Comparison of ENCODE assay signal across 1 cellular context in the genomic region with DNA sequence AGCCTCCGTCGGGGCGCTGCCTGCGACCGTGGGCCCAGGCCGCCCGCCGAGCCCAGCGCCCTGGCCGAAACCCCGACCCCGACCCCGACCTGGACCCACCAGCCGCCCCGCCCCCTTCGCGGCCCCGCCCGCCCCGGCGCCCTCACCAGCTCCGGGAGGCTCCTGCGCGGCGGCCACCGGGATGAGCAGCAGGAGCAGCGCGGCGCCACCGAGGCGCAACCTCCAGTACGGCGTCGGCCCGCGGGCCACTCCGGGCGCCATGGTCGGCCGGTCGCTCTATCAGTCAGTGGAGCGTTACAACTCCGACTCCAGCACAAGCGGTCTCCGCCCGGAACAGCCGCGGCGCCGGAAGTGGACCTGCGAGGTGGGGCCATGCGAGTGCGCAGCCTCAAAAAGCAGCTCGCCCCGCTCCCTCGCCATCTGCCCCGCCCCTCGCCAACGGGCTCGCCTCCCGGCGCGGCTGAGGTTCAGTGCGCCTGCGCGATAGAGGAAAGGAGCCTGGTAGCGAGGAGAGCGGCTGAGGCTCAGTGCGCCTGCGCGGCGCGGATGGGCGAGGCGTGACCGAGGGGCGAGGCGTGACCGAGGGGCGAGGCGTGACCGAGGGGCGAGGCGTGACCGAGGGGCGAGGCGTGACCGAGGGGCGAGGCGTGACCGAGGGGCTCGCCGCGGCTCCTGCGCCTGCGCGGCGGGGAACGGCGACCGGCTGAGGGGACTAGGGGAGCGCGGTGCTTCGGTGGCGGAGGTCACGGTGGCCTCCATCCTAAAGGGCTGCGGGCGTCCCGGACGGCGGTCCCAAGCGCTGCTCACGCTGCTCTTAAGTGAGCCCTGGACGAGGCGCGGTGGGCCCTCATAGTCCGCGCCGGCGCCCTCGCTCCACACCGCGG.
TF ChIP-seq lines count a peak whose summit lies in the region.

A gene with protein sequence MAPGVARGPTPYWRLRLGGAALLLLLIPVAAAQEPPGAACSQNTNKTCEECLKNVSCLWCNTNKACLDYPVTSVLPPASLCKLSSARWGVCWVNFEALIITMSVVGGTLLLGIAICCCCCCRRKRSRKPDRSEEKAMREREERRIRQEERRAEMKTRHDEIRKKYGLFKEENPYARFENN (minus strand): TSS at position 335 of the 884 bp plus-strand sequence. CDS start 74 bp downstream, at position 261.

TF ChIP-seq in HepG2, 621 proteins besides CTCF, POLR2A, EP300 and RAD21 (continued from another document and continues in another):
- TF ChIP-seq, protein P1, sequence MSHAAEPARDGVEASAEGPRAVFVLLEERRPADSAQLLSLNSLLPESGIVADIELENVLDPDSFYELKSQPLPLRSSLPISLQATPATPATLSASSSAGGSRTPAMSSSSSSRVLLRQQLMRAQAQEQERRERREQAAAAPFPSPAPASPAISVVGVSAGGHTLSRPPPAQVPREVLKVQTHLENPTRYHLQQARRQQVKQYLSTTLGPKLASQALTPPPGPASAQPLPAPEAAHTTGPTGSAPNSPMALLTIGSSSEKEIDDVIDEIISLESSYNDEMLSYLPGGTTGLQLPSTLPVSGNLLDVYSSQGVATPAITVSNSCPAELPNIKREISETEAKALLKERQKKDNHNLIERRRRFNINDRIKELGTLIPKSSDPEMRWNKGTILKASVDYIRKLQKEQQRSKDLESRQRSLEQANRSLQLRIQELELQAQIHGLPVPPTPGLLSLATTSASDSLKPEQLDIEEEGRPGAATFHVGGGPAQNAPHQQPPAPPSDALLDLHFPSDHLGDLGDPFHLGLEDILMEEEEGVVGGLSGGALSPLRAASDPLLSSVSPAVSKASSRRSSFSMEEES (CRISPR knock-in tag; IDR thresholded peaks at IDR 0.05) = no peak
- TF ChIP-seq HOXA5 (CRISPR knock-in tag; IDR thresholded peaks at IDR 0.05) (0 out of 2 replicates have a peak, but pooled peaks have one; percentile 50), TP53 (CRISPR knock-in tag; conservative IDR thresholded peaks at IDR 0.05) (no peak), SAP130 (CRISPR knock-in tag; IDR thresholded peaks at IDR 0.05; ENCODE audit: low read depth) (peak; percentile 77), ZNF484 (CRISPR knock-in tag; IDR thresholded peaks at IDR 0.05; ENCODE audit: borderline replicate concordance, low read depth) (no peak), ZBTB21 (CRISPR knock-in tag; IDR thresholded peaks at IDR 0.05) (no peak), WIZ (CRISPR knock-in tag; IDR thresholded peaks at IDR 0.05) (no peak), ZNF234 (CRISPR knock-in tag; conservative IDR thresholded peaks at IDR 0.05) (0 out of 2 replicates have a peak, but pooled peaks have one; percentile 30), CENPX (CRISPR knock-in tag; IDR thresholded peaks at IDR 0.05) (no peak), TCF7L2 (IDR thresholded peaks at IDR 0.05; ENCODE audit: low read depth, low read length) (no peak), ZNF674 (CRISPR knock-in tag; IDR thresholded peaks at IDR 0.05; ENCODE audit: low read depth) (peak; percentile 87; the same call in 1 of the 2 replicates), ZNF253 (CRISPR knock-in tag; IDR thresholded peaks at IDR 0.05; ENCODE audit: borderline replicate concordance) (no peak), ZFP36 (IDR thresholded peaks at IDR 0.05; ENCODE audit: borderline replicate concordance, low read depth, low read length, partially characterized antibody) (no peak), MAZ (IDR thresholded peaks at IDR 0.05; ENCODE audit: borderline replicate concordance, low read depth, low read length) (peak; percentile 93), MAZ (CRISPR knock-in tag; IDR thresholded peaks at IDR 0.05; ENCODE audit: low read depth) (peak; percentile 96), ZNF556 (CRISPR knock-in tag; IDR thresholded peaks at IDR 0.05; ENCODE audit: borderline replicate concordance) (no peak; the same call in 1 of the 2 replicates), TBL1XR1 (IDR thresholded peaks at IDR 0.05; ENCODE audit: borderline replicate concordance, low read length, partially characterized antibody) (no peak), CHD4 (IDR thresholded peaks at IDR 0.05; ENCODE audit: borderline replicate concordance, low read length) (no peak), ZNF549 (CRISPR knock-in tag; IDR thresholded peaks at IDR 0.05) (no peak), SMARCC2 (IDR thresholded peaks at IDR 0.05) (no peak), TOPORS (CRISPR knock-in tag; IDR thresholded peaks at IDR 0.05) (no peak), ZNF274 (CRISPR knock-in tag; IDR thresholded peaks at IDR 0.05) (peak; percentile 70; the same call in 1 of the 2 replicates), SRF (IDR thresholded peaks at IDR 0.05; ENCODE audit: low read depth, low read length) (no peak), TCF12 (IDR thresholded peaks at IDR 0.05) (no peak), TCF12 (CRISPR knock-in tag; IDR thresholded peaks at IDR 0.05) (no peak), PHF21A (CRISPR knock-in tag; IDR thresholded peaks at IDR 0.05) (no peak), SMAD1 (CRISPR knock-in tag; IDR thresholded peaks at IDR 0.05; ENCODE audit: borderline replicate concordance, low read depth) (peak; percentile 34; the same call in 1 of the 2 replicates), RAD51 (IDR thresholded peaks at IDR 0.05; ENCODE audit: borderline replicate concordance) (no peak), SP1 (IDR thresholded peaks at IDR 0.05) (no peak), SP1 (CRISPR knock-in tag; IDR thresholded peaks at IDR 0.05) (peak; percentile 28; the same call in 1 of the 2 replicates), ZNF615 (CRISPR knock-in tag; IDR thresholded peaks at IDR 0.05; ENCODE audit: borderline replicate concordance) (no peak), BRD4 (CRISPR knock-in tag; IDR thresholded peaks at IDR 0.05) (peak; percentile 66; the same call in 1 of the 2 replicates), ZBTB42 (CRISPR knock-in tag; IDR thresholded peaks at IDR 0.05) (no peak), SP4 (CRISPR knock-in tag; IDR thresholded peaks at IDR 0.05) (peak; percentile 61)
- TF ChIP-seq, protein P2, sequence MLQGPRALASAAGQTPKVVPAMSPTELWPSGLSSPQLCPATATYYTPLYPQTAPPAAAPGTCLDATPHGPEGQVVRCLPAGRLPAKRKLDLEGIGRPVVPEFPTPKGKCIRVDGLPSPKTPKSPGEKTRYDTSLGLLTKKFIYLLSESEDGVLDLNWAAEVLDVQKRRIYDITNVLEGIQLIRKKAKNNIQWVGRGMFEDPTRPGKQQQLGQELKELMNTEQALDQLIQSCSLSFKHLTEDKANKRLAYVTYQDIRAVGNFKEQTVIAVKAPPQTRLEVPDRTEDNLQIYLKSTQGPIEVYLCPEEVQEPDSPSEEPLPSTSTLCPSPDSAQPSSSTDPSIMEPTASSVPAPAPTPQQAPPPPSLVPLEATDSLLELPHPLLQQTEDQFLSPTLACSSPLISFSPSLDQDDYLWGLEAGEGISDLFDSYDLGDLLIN (CRISPR knock-in tag; IDR thresholded peaks at IDR 0.05; ENCODE audit: borderline replicate concordance) = no peak
- TF ChIP-seq, protein P3, sequence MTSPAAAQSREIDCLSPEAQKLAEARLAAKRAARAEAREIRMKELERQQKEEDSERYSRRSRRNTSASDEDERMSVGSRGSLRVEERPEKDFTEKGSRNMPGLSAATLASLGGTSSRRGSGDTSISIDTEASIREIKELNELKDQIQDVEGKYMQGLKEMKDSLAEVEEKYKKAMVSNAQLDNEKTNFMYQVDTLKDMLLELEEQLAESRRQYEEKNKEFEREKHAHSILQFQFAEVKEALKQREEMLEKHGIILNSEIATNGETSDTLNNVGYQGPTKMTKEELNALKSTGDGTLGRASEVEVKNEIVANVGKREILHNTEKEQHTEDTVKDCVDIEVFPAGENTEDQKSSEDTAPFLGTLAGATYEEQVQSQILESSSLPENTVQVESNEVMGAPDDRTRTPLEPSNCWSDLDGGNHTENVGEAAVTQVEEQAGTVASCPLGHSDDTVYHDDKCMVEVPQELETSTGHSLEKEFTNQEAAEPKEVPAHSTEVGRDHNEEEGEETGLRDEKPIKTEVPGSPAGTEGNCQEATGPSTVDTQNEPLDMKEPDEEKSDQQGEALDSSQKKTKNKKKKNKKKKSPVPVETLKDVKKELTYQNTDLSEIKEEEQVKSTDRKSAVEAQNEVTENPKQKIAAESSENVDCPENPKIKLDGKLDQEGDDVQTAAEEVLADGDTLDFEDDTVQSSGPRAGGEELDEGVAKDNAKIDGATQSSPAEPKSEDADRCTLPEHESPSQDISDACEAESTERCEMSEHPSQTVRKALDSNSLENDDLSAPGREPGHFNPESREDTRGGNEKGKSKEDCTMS (CRISPR knock-in tag; conservative IDR thresholded peaks at IDR 0.05) = no peak
- TF ChIP-seq, protein P4, sequence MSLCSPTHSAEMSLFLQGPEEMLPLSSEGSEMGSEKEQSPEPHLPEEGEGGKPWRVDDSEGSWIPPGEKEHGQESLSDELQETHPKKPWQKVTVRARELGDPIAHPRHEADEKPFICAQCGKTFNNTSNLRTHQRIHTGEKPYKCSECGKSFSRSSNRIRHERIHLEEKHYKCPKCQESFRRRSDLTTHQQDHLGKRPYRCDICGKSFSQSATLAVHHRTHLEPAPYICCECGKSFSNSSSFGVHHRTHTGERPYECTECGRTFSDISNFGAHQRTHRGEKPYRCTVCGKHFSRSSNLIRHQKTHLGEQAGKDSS (CRISPR knock-in tag; IDR thresholded peaks at IDR 0.05; ENCODE audit: borderline replicate concordance, low read depth) = peak; percentile 76; the same call in 1 of the 2 replicates
- TF ChIP-seq, protein P5, sequence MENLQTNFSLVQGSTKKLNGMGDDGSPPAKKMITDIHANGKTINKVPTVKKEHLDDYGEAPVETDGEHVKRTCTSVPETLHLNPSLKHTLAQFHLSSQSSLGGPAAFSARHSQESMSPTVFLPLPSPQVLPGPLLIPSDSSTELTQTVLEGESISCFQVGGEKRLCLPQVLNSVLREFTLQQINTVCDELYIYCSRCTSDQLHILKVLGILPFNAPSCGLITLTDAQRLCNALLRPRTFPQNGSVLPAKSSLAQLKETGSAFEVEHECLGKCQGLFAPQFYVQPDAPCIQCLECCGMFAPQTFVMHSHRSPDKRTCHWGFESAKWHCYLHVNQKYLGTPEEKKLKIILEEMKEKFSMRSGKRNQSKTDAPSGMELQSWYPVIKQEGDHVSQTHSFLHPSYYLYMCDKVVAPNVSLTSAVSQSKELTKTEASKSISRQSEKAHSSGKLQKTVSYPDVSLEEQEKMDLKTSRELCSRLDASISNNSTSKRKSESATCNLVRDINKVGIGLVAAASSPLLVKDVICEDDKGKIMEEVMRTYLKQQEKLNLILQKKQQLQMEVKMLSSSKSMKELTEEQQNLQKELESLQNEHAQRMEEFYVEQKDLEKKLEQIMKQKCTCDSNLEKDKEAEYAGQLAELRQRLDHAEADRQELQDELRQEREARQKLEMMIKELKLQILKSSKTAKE (CRISPR knock-in tag; IDR thresholded peaks at IDR 0.05; ENCODE audit: borderline replicate concordance) = no peak
- TF ChIP-seq, protein P6, sequence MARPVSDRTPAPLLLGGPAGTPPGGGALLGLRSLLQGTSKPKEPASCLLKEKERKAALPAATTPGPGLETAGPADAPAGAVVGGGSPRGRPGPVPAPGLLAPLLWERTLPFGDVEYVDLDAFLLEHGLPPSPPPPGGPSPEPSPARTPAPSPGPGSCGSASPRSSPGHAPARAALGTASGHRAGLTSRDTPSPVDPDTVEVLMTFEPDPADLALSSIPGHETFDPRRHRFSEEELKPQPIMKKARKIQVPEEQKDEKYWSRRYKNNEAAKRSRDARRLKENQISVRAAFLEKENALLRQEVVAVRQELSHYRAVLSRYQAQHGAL (CRISPR knock-in tag; IDR thresholded peaks at IDR 0.05; ENCODE audit: not compliant biosample characterization) = no peak
- TF ChIP-seq, protein P7, sequence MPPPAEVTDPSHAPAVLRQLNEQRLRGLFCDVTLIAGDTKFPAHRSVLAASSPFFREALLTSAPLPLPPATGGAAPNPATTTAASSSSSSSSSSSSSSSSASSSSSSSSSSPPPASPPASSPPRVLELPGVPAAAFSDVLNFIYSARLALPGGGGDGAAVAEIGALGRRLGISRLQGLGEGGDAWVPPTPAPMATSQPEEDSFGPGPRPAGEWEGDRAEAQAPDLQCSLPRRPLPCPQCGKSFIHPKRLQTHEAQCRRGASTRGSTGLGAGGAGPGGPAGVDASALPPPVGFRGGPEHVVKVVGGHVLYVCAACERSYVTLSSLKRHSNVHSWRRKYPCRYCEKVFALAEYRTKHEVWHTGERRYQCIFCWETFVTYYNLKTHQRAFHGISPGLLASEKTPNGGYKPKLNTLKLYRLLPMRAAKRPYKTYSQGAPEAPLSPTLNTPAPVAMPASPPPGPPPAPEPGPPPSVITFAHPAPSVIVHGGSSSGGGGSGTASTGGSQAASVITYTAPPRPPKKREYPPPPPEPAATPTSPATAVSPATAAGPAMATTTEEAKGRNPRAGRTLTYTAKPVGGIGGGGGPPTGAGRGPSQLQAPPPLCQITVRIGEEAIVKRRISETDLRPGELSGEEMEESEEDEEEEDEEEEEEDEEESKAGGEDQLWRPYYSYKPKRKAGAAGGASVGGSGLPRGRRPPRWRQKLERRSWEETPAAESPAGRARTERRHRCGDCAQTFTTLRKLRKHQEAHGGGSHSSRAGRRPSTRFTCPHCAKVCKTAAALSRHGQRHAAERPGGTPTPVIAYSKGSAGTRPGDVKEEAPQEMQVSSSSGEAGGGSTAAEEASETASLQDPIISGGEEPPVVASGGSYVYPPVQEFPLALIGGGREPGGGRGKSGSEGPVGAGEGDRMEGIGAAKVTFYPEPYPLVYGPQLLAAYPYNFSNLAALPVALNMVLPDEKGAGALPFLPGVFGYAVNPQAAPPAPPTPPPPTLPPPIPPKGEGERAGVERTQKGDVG (CRISPR knock-in tag; IDR thresholded peaks at IDR 0.05; ENCODE audit: borderline replicate concordance) = no peak
- TF ChIP-seq, protein P8, sequence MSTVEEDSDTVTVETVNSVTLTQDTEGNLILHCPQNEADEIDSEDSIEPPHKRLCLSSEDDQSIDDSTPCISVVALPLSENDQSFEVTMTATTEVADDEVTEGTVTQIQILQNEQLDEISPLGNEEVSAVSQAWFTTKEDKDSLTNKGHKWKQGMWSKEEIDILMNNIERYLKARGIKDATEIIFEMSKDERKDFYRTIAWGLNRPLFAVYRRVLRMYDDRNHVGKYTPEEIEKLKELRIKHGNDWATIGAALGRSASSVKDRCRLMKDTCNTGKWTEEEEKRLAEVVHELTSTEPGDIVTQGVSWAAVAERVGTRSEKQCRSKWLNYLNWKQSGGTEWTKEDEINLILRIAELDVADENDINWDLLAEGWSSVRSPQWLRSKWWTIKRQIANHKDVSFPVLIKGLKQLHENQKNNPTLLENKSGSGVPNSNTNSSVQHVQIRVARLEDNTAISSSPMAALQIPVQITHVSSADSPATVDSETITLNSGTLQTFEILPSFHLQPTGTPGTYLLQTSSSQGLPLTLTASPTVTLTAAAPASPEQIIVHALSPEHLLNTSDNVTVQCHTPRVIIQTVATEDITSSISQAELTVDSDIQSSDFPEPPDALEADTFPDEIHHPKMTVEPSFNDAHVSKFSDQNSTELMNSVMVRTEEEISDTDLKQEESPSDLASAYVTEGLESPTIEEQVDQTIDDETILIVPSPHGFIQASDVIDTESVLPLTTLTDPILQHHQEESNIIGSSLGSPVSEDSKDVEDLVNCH (CRISPR knock-in tag; IDR thresholded peaks at IDR 0.05) = no peak
- TF ChIP-seq, protein P9, sequence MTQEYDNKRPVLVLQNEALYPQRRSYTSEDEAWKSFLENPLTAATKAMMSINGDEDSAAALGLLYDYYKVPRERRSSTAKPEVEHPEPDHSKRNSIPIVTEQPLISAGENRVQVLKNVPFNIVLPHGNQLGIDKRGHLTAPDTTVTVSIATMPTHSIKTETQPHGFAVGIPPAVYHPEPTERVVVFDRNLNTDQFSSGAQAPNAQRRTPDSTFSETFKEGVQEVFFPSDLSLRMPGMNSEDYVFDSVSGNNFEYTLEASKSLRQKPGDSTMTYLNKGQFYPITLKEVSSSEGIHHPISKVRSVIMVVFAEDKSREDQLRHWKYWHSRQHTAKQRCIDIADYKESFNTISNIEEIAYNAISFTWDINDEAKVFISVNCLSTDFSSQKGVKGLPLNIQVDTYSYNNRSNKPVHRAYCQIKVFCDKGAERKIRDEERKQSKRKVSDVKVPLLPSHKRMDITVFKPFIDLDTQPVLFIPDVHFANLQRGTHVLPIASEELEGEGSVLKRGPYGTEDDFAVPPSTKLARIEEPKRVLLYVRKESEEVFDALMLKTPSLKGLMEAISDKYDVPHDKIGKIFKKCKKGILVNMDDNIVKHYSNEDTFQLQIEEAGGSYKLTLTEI (CRISPR knock-in tag; conservative IDR thresholded peaks at IDR 0.05) = no peak
